17 cellular contexts compared by ENCODE assay signal in genomic region chr20:37193821-37194220, GRCh38. TPM values are rescaled to one million over a fixed set of nuclear protein-coding genes. Genes with fewer than 3 reads are reported as not detected.
DNase-seq lines count a peak whose midpoint lies in the region; ATAC-seq, FAIRE-seq and TF ChIP-seq lines count a peak whose summit lies in the region.
"Had no signal": no experiment of that assay in that cellular context is flagged by ENCODE, and none has a peak within 500 bp of the region (broad histone marks: within the 10 kb centered on the region; RNA-seq: fewer than 3 reads in every experiment).

No MANE protein-coding gene starts in this region.

- H3K27me3 ChIP-seq in dorsolateral prefrontal cortex (no peaks in the 10 kb centered on the region), small intestine (ENCODE audit: control insufficient read depth in 2 of 2, insufficient read depth in 2 of 2, low read length in 2 of 2) (no peaks in the 10 kb centered on the region)
- H3K27me3 ChIP-seq: colonic mucosa, SJCRH30 had no signal

- DNase-seq in activated T-cell treated with anti-CD3 and anti-CD28 coated beads, Interleukin-2, amount 50 U/mL, for 24 hours = no peak
- no peak for DNase-seq in activated T-cell treated with anti-CD3 and anti-CD28 coated beads, Interleukin-2, amount 50 U/mL, for 4 hours
- peak in 3 of 10 donors; percentile 34 to 57 (median 38) for DNase-seq in dorsolateral prefrontal cortex
- DNase-seq in progenitor cell of endocrine pancreas (ENCODE audit: low spot score, unreplicated experiment) = no peak
- DNase-seq in small intestine = no peak
- no peak for DNase-seq in NOMO-1 treated with dmso at 0.1 percent for 144 hours (lab: John Stamatoyannopoulos, UW; ENCODE audit: unreplicated experiment)
- no peak for DNase-seq in putamen (ENCODE audit: low spot score)
- DNase-seq: amniotic stem cell; colonic mucosa; islet precursor cell; Karpas-422; mesendoderm; NCI-H1694 treated with DMSO at 0.1 percent for 48 hours; SJCRH30; stimulated activated CD4-positive, alpha-beta T cell treated with anti-CD3 and anti-CD28 coated beads, Interleukin-12 subunit alpha, Interleukin-12 subunit beta, amount 100 ng/mL, for 4 hours had no signal

- peak overlapping the region; percentile 88 for H3K27ac Mint-ChIP-seq in activated T-cell treated with anti-CD3 and anti-CD28 coated beads, Interleukin-2, amount 50 U/mL, for 24 hours
- H3K27ac Mint-ChIP-seq in progenitor cell of endocrine pancreas = peak overlapping the region; percentile 76

- no peak for TF ChIP-seq CTCF in VCaP (conservative IDR thresholded peaks at IDR 0.05)
- TF ChIP-seq CTCF in dorsolateral prefrontal cortex (IDR thresholded peaks at IDR 0.05 in 54 of 56, conservative IDR thresholded peaks at IDR 0.05 in 2 of 56; ENCODE audit: low read depth in 1 of 56, partially characterized antibody in 56 of 56) = no peak
- no peak for TF ChIP-seq CTCF in progenitor cell of endocrine pancreas (IDR thresholded peaks at IDR 0.05; ENCODE audit: unreplicated experiment)

- H3K9me3 ChIP-seq in small intestine (ENCODE audit: control insufficient read depth, low read depth) = no peaks in the 10 kb centered on the region
- H3K9me3 ChIP-seq: colonic mucosa, SJCRH30 had no signal

- peak overlapping the region in 1 of 59 donors; percentile 1 for H3K4me3 ChIP-seq in dorsolateral prefrontal cortex
- H3K4me3 ChIP-seq in small intestine (ENCODE audit: low read depth in 1 of 2, low read length in 2 of 2) = no peak overlapping the region
- H3K4me3 ChIP-seq: colonic mucosa, SJCRH30 had no signal

- no peaks in the 10 kb centered on the region for H3K9me3 Mint-ChIP-seq in activated T-cell treated with anti-CD3 and anti-CD28 coated beads, Interleukin-2, amount 50 U/mL, for 24 hours
- H3K9me3 Mint-ChIP-seq in activated T-cell treated with anti-CD3 and anti-CD28 coated beads, Interleukin-2, amount 50 U/mL, for 4 hours = no peaks in the 10 kb centered on the region
- no peaks in the 10 kb centered on the region for H3K9me3 Mint-ChIP-seq in progenitor cell of endocrine pancreas (ENCODE audit: low read depth)

- H3K4me1 Mint-ChIP-seq in activated T-cell treated with anti-CD3 and anti-CD28 coated beads, Interleukin-2, amount 50 U/mL, for 24 hours (ENCODE audit: low read depth) = peaks cover 70% of the 10 kb centered on the region
- H3K4me1 Mint-ChIP-seq in activated T-cell treated with anti-CD3 and anti-CD28 coated beads, Interleukin-2, amount 50 U/mL, for 4 hours (ENCODE audit: low read depth) = peaks cover 69% of the 10 kb centered on the region
- H3K4me1 Mint-ChIP-seq in progenitor cell of endocrine pancreas (ENCODE audit: low read depth) = peaks cover 10% of the 10 kb centered on the region

- H3K36me3 Mint-ChIP-seq in activated T-cell treated with anti-CD3 and anti-CD28 coated beads, Interleukin-2, amount 50 U/mL, for 24 hours (ENCODE audit: low read depth) = peaks cover 82% of the 10 kb centered on the region
- H3K36me3 Mint-ChIP-seq in activated T-cell treated with anti-CD3 and anti-CD28 coated beads, Interleukin-2, amount 50 U/mL, for 4 hours (ENCODE audit: insufficient read depth) = peaks cover 34% of the 10 kb centered on the region
- H3K36me3 Mint-ChIP-seq in progenitor cell of endocrine pancreas (ENCODE audit: insufficient read depth) = peaks cover 1% of the 10 kb centered on the region

- no peak overlapping the region for H3K4me3 Mint-ChIP-seq in activated T-cell treated with anti-CD3 and anti-CD28 coated beads, Interleukin-2, amount 50 U/mL, for 24 hours
- H3K4me3 Mint-ChIP-seq in activated T-cell treated with anti-CD3 and anti-CD28 coated beads, Interleukin-2, amount 50 U/mL, for 4 hours = no peak overlapping the region
- H3K4me3 Mint-ChIP-seq in progenitor cell of endocrine pancreas (ENCODE audit: low read depth) = no peak overlapping the region

- intact Hi-C loops in dorsolateral prefrontal cortex (cut with DNase I) = loop anchor here (2.0 to 10.0 kb wide), 7 partner anchors 97 to 801 kb away; partner anchors contain the start of genes CTNNBL1 (in 1 of the 2), RBL1 (in 1 of the 2) and SAMHD1 (in 1 of the 2)

- no peak for ATAC-seq in activated T-cell treated with anti-CD3 and anti-CD28 coated beads, Interleukin-2, amount 50 U/mL, for 4 hours

- H3K27me3 Mint-ChIP-seq in activated T-cell treated with anti-CD3 and anti-CD28 coated beads, Interleukin-2, amount 50 U/mL, for 24 hours = no peaks in the 10 kb centered on the region
- no peaks in the 10 kb centered on the region for H3K27me3 Mint-ChIP-seq in activated T-cell treated with anti-CD3 and anti-CD28 coated beads, Interleukin-2, amount 50 U/mL, for 4 hours (ENCODE audit: low read depth)
- H3K27me3 Mint-ChIP-seq in progenitor cell of endocrine pancreas = no peaks in the 10 kb centered on the region

- 94 to 96% (median 95%) methylated on average over 8 of the region's 8 CpGs for WGBS in small intestine, 3 donors

- H3K27ac ChIP-seq in VCaP = peak overlapping the region; percentile 56; the same call in 1 of the 2 replicates
- peak overlapping the region in 32 of 59 donors; percentile 4 to 77 (median 49) for H3K27ac ChIP-seq in dorsolateral prefrontal cortex
- H3K27ac ChIP-seq in small intestine (ENCODE audit: low read depth in 1 of 2, low read length in 1 of 2) = no peak overlapping the region
- H3K27ac ChIP-seq: colonic mucosa, SJCRH30 had no signal

- no peak for FAIRE-seq in small intestine (lab: Jason Lieb, UNC)
- FAIRE-seq: GM18507 had no signal

- H3K4me1 ChIP-seq in small intestine (ENCODE audit: control insufficient read depth in 2 of 2, insufficient read depth in 1 of 2, low read depth in 1 of 2, low read length in 1 of 2) = peaks cover 0 to 3% of the 10 kb centered on the region in 2 donors
- H3K4me1 ChIP-seq: SJCRH30 had no signal

- H3K36me3 ChIP-seq in small intestine (ENCODE audit: control insufficient read depth in 2 of 2, insufficient read depth in 2 of 2, low read length in 2 of 2) = peaks cover 2 to 4% of the 10 kb centered on the region in 2 donors

RNA-seq across cellular contexts. Expression of gene MROH8, which starts 14.5 kb away (rescaled TPM):
- under 1 TPM; 0.30 to 0.61 (median 0.51) TPM for total RNA-seq in activated T-cell treated with anti-CD3 and anti-CD28 coated beads, Interleukin-2, amount 50 U/mL, for 4 hours
- total RNA-seq in dorsolateral prefrontal cortex (10 to 100 TPM in 86 of 120 experiments, 1 to 10 TPM in 34; 4.9 to 20.6 (median 11.6) TPM), progenitor cell of endocrine pancreas (5.7 and 6.1 TPM in 2 replicates)
- polyA plus RNA-seq in small intestine = under 1 TPM; 0.54 to 0.79 (median 0.67) TPM

RNA-seq across cellular contexts. Expression of gene RPN2, which starts 14.7 kb away (rescaled TPM):
- 100 to 1,000 TPM; 186 to 199 (median 188) TPM for total RNA-seq in activated T-cell treated with anti-CD3 and anti-CD28 coated beads, Interleukin-2, amount 50 U/mL, for 4 hours
- total RNA-seq in dorsolateral prefrontal cortex (10 to 100 TPM; 51.0 to 98.1 (median 63.8) TPM), progenitor cell of endocrine pancreas (213 and 216 TPM in 2 replicates)
- polyA plus RNA-seq in small intestine = 100 to 1,000 TPM in 1 of 3 donors, 10 to 100 TPM in 2; 32.9 to 191 (median 54.9) TPM

Comparison
In these comparisons a context has a peak if more than half of its experiments do, and no peak if none do; other contexts are left out.
1. H3K27ac ChIP-seq: peak in VCaP (single experiment) and dorsolateral prefrontal cortex (32 of 59); none in small intestine (0 of 2).